Comparison of ENCODE assay signal across 11 cellular contexts in the genomic region with DNA sequence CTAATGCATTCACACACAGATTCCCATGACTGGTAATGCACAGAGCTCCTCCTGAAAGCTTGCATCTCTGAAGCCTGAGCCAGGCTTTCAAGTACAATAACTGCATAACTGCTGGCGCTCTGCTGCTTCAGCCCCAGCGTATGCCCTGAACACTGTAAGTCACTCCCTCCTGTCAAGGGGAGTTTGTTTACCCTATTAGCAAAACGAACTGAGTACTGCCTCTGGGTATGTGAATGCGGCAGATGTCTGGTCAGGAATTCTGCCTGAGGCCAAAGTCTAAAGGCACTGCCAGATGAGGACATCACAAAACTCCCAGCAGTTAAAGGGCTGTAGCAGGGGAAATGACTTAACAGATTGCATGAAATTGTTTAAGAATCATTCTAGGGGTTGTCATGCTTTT.
A peak's percentile ranks its signal among the peaks of the same experiment; 100 is the strongest.
DNase-seq lines count a peak whose midpoint lies in the region; ATAC-seq and TF ChIP-seq lines count a peak whose summit lies in the region.
"Had no signal": no experiment of that assay in that cellular context is flagged by ENCODE, and none has a peak within 500 bp of the region (broad histone marks: within the 10 kb centered on the region; RNA-seq: fewer than 3 reads in every experiment).

No MANE protein-coding gene starts in this region.

- H3K4me3 Mint-ChIP-seq in neural progenitor cell = no peak overlapping the region

- H3K79me2 ChIP-seq in neural progenitor cell (ENCODE audit: low read depth) = no peaks in the 10 kb centered on the region

- DNase-seq in DMS79 (lab: John Stamatoyannopoulos, UW) (peak; percentile 88), NCI-H2081 treated with DMSO at 0.1 percent for 48 hours (lab: John Stamatoyannopoulos, UW) (peak; percentile 96), adipocyte (ENCODE audit: low read depth) (peak; percentile 70), neural progenitor cell (ENCODE audit: low spot score) (no peak), ureter (ENCODE audit: low spot score) (no peak)
- DNase-seq: activated naive CD4-positive, alpha-beta T cell treated with anti-CD3 and anti-CD28 coated beads, Interleukin-2, amount 50 U/mL, for 16 hours; lower lobe of right lung had no signal

- H3K9me3 ChIP-seq in adipocyte (ENCODE audit: control insufficient read depth, low read length) (peaks cover 10% of the 10 kb centered on the region), liver (ENCODE audit: control insufficient read depth in 4 of 4, low read length in 3 of 4) (no peaks in the 10 kb centered on the region), neural progenitor cell (ENCODE audit: low read depth) (no peaks in the 10 kb centered on the region)
- H3K9me3 ChIP-seq: lower lobe of right lung had no signal

- no peaks in the 10 kb centered on the region for H3K27me3 ChIP-seq in adipocyte (replicated peaks; ENCODE audit: control insufficient read depth, insufficient read depth, low read length)
- H3K27me3 ChIP-seq in liver (ENCODE audit: control insufficient read depth in 4 of 4, insufficient read depth in 4 of 4, low read length in 3 of 4) = no peaks in the 10 kb centered on the region
- no peaks in the 10 kb centered on the region for H3K27me3 ChIP-seq in neural progenitor cell

- H3F3A ChIP-seq in neural progenitor cell (ENCODE audit: low read depth) = no peaks in the 10 kb centered on the region

- H3K9me3 Mint-ChIP-seq in neural progenitor cell = peaks cover 4% of the 10 kb centered on the region

- no peak overlapping the region for H3K9ac ChIP-seq in adipocyte (ENCODE audit: low read length)
- no peak overlapping the region for H3K9ac ChIP-seq in liver (ENCODE audit: low read depth in 1 of 2, low read length in 2 of 2)
- H3K9ac ChIP-seq in neural progenitor cell = no peak overlapping the region

- H4K20me1 ChIP-seq in neural progenitor cell (ENCODE audit: low read depth) = no peaks in the 10 kb centered on the region

- peaks cover 31% of the 10 kb centered on the region for H3K36me3 ChIP-seq in adipocyte (ENCODE audit: control insufficient read depth, insufficient read depth, low read length, severe bottlenecking)
- no peaks in the 10 kb centered on the region for H3K36me3 ChIP-seq in liver (ENCODE audit: control insufficient read depth in 4 of 4, insufficient read depth in 3 of 4, low read depth in 1 of 4, low read length in 3 of 4)
- H3K36me3 ChIP-seq in neural progenitor cell = no peaks in the 10 kb centered on the region
- H3K36me3 ChIP-seq: lower lobe of right lung had no signal

- ATAC-seq in HG03108 (IDR thresholded peaks at IDR 0.05; ENCODE audit: unreplicated experiment) = no peak
- ATAC-seq in HG02759 (IDR thresholded peaks at IDR 0.05; ENCODE audit: unreplicated experiment) = no peak
- ATAC-seq: lower lobe of right lung, Right ventricle myocardium inferior had no signal

- TF ChIP-seq RAD21 in liver (IDR thresholded peaks at IDR 0.05) = peak; percentile 38 to 52

- H2AFZ ChIP-seq in neural progenitor cell (replicated peaks) = no peak overlapping the region

- H3K4me3 ChIP-seq in adipocyte (ENCODE audit: low read length) = no peak overlapping the region
- no peak overlapping the region for H3K4me3 ChIP-seq in liver (ENCODE audit: low read depth in 1 of 3, low read length in 3 of 3)
- no peak overlapping the region for H3K4me3 ChIP-seq in neural progenitor cell
- H3K4me3 ChIP-seq: lower lobe of right lung had no signal

- H3K4me1 ChIP-seq in adipocyte (ENCODE audit: control insufficient read depth, insufficient read depth, low read length) (peaks cover 19% of the 10 kb centered on the region), liver (ENCODE audit: control insufficient read depth in 4 of 4, insufficient read depth in 4 of 4, low read length in 3 of 4) (peaks cover 0 to 8% (median 0%) of the 10 kb centered on the region in 4 donors), neural progenitor cell (no peaks in the 10 kb centered on the region)
- H3K4me1 ChIP-seq: lower lobe of right lung had no signal

- no peak overlapping the region for H3K27ac Mint-ChIP-seq in neural progenitor cell

- H3K27ac ChIP-seq in liver (ENCODE audit: low read depth in 1 of 2, low read length in 2 of 2) (no peak overlapping the region), neural progenitor cell (no peak overlapping the region)
- H3K27ac ChIP-seq: lower lobe of right lung had no signal

- no peaks in the 10 kb centered on the region for H3K36me3 Mint-ChIP-seq in neural progenitor cell

- TF ChIP-seq CTCF in liver (IDR thresholded peaks at IDR 0.05; ENCODE audit: low read depth, low read length, missing input control) (no peak), neural progenitor cell (IDR thresholded peaks at IDR 0.05) (no peak)

- no peaks in the 10 kb centered on the region for H3K27me3 Mint-ChIP-seq in neural progenitor cell (ENCODE audit: insufficient read depth, low read depth)

- 22% methylated on average over 4 of the region's 4 CpGs for WGBS in liver

- no peak overlapping the region for H3K4me2 ChIP-seq in neural progenitor cell

- no peaks in the 10 kb centered on the region for H3K4me1 Mint-ChIP-seq in neural progenitor cell

TF ChIP-seq in liver, 16 proteins besides CTCF, POLR2A, EP300 and RAD21:
- TF ChIP-seq RXRA (IDR thresholded peaks at IDR 0.05) (peak; percentile 40 to 61), SP1 (IDR thresholded peaks at IDR 0.05) (peak; percentile 93), FOXA2 (IDR thresholded peaks at IDR 0.05) (peak; percentile 80), HNF4A (conservative IDR thresholded peaks at IDR 0.05) (peak; percentile 95 to 96), YY1 (IDR thresholded peaks at IDR 0.05) (peak; percentile 34), JUND (IDR thresholded peaks at IDR 0.05) (peak; percentile 59 to 74), HNF4G (IDR thresholded peaks at IDR 0.05) (peak; percentile 88), NR2F2 (IDR thresholded peaks at IDR 0.05) (no peak), EGR1 (IDR thresholded peaks at IDR 0.05; ENCODE audit: low read depth in 2 of 2) (no peak), FOXA1 (IDR thresholded peaks at IDR 0.05) (peak; percentile 54), TAF1 (conservative IDR thresholded peaks at IDR 0.05) (no peak)
- TF ChIP-seq, protein P1, sequence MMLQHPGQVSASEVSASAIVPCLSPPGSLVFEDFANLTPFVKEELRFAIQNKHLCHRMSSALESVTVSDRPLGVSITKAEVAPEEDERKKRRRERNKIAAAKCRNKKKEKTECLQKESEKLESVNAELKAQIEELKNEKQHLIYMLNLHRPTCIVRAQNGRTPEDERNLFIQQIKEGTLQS (IDR thresholded peaks at IDR 0.05) = no peak
- TF ChIP-seq, protein P2, sequence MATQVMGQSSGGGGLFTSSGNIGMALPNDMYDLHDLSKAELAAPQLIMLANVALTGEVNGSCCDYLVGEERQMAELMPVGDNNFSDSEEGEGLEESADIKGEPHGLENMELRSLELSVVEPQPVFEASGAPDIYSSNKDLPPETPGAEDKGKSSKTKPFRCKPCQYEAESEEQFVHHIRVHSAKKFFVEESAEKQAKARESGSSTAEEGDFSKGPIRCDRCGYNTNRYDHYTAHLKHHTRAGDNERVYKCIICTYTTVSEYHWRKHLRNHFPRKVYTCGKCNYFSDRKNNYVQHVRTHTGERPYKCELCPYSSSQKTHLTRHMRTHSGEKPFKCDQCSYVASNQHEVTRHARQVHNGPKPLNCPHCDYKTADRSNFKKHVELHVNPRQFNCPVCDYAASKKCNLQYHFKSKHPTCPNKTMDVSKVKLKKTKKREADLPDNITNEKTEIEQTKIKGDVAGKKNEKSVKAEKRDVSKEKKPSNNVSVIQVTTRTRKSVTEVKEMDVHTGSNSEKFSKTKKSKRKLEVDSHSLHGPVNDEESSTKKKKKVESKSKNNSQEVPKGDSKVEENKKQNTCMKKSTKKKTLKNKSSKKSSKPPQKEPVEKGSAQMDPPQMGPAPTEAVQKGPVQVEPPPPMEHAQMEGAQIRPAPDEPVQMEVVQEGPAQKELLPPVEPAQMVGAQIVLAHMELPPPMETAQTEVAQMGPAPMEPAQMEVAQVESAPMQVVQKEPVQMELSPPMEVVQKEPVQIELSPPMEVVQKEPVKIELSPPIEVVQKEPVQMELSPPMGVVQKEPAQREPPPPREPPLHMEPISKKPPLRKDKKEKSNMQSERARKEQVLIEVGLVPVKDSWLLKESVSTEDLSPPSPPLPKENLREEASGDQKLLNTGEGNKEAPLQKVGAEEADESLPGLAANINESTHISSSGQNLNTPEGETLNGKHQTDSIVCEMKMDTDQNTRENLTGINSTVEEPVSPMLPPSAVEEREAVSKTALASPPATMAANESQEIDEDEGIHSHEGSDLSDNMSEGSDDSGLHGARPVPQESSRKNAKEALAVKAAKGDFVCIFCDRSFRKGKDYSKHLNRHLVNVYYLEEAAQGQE (IDR thresholded peaks at IDR 0.05) = peak; percentile 39

Comparison
In these comparisons a context has a peak if more than half of its experiments do, and no peak if none do; other contexts are left out.
1. DNase-seq: peak in DMS79 (single experiment), NCI-H2081 treated with DMSO at 0.1 percent for 48 hours (single experiment) and adipocyte (single experiment); none in neural progenitor cell (single experiment) and ureter (single experiment).